ENCODE assay signal across 19 cellular contexts in the genomic region with DNA sequence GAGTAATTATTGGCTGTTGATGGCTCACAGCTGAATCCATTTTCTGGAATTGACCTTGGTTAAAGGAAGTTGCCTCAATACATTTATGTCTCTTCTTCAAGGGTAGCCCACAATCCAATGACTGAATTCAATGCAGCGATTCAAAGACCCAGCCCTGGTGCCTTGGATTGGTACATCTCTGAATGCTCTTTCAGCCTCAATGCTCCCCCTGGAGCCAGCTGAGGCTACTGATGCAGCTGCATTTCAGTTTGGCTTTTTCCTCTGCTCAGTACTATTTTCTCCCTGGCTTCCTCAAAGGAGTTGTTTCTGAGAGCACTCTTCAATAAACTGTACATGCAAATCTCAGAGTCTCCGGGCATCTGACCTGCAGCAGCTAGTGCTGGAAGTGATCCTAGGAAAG. TPM values are rescaled to one million over a fixed set of nuclear protein-coding genes. Genes with fewer than 3 reads are reported as not detected.
A peak's percentile ranks its signal among the peaks of the same experiment; 100 is the strongest.
DNase-seq lines count a peak whose midpoint lies in the region; ATAC-seq, FAIRE-seq and TF ChIP-seq lines count a peak whose summit lies in the region.
"Had no signal": no experiment of that assay in that cellular context is flagged by ENCODE, and none has a peak within 500 bp of the region (broad histone marks: within the 10 kb centered on the region; RNA-seq: fewer than 3 reads in every experiment).

No MANE protein-coding gene starts in this region.

- no peaks in the 10 kb centered on the region for H4K20me1 ChIP-seq in GM12878 (ENCODE audit: control insufficient read depth, insufficient read depth)

- TF ChIP-seq RAD21 in GM12878 (IDR thresholded peaks at IDR 0.05; ENCODE audit: insufficient read depth, low read depth, low read length), result 0 out of 2 replicates have a peak, but pooled peaks have one; percentile 15

- H2BK15ac ChIP-seq in mesendoderm (replicated peaks; ENCODE audit: low read depth), result no peak overlapping the region

- no peak overlapping the region for H2BK5ac ChIP-seq in mesendoderm (ENCODE audit: low read length)

- intact Hi-C loops in GM12878 (cut with micrococcal nuclease; ENCODE audit: unreplicated experiment), result no loop called here
- intact Hi-C loops in upper lobe of right lung (cut with DNase I), result no loop called here

- no peak overlapping the region for H4K8ac ChIP-seq in mesendoderm (ENCODE audit: low read depth, low read length)

- no peak overlapping the region for H3K27ac ChIP-seq in GM12878 (ENCODE audit: control insufficient read depth, insufficient read depth)
- no peak overlapping the region for H3K27ac ChIP-seq in mesendoderm (ENCODE audit: low read depth, low read length)
- H3K27ac ChIP-seq in upper lobe of right lung, result no peak overlapping the region
- H3K27ac ChIP-seq: SK-N-MC had no signal

- H3K4me3 ChIP-seq in GM12878 (no peak overlapping the region), mesendoderm (ENCODE audit: low read length) (no peak overlapping the region), upper lobe of right lung (no peak overlapping the region)
- H3K4me3 ChIP-seq: SK-N-MC had no signal

- H3K79me2 ChIP-seq in GM12878 (ENCODE audit: control insufficient read depth, insufficient read depth, low read length) (no peaks in the 10 kb centered on the region), mesendoderm (ENCODE audit: control insufficient read depth, insufficient read depth, low read length) (no peaks in the 10 kb centered on the region)

- H3K18ac ChIP-seq in mesendoderm (ENCODE audit: low read length), result no peak overlapping the region

- no peak overlapping the region for H2AFZ ChIP-seq in GM12878 (ENCODE audit: control insufficient read depth, low read depth, low read length)

- no peak overlapping the region for H3K4me2 ChIP-seq in GM12878 (ENCODE audit: control insufficient read depth, insufficient read depth)
- H3K4me2 ChIP-seq in mesendoderm (ENCODE audit: low read length), result no peak overlapping the region

- CTCF ChIA-PET in GM10248 (lab: Yijun Ruan, JAX) (no interaction called here), GM12878 (lab: Yijun Ruan, JAX) (no interaction called here)

- H3K4ac ChIP-seq in mesendoderm (ENCODE audit: low read depth, low read length), result no peak overlapping the region

- H3K23ac ChIP-seq in mesendoderm (ENCODE audit: low read length), result no peak overlapping the region

- H3K79me1 ChIP-seq in mesendoderm (ENCODE audit: low read length), result no peaks in the 10 kb centered on the region

- H4K5ac ChIP-seq in mesendoderm (ENCODE audit: low read length), result no peak overlapping the region

- no peak for TF ChIP-seq POLR2A in GM12878 (IDR thresholded peaks at IDR 0.05; ENCODE audit: low read depth, low read length)

- 0 out of 3 replicates have a peak, but pooled peaks have one; percentile 34 for ATAC-seq in GM12878
- no peak for ATAC-seq in upper lobe of right lung
- ATAC-seq: esophagus mucosa, left lobe of liver had no signal

- SMC1A ChIA-PET in GM12878 (lab: Charles Lee; ENCODE audit: uncharacterized antibody, unreplicated experiment), result no interaction called here

- no peak for FAIRE-seq in GM12878 (lab: Jason Lieb, UNC)

- TF ChIP-seq EP300 in GM12878 (IDR thresholded peaks at IDR 0.05; ENCODE audit: borderline replicate concordance in 1 of 2, control insufficient read depth in 1 of 2, low read depth in 2 of 2, low read length in 2 of 2), result no peak

- TF ChIP-seq CTCF in GM10248 (IDR thresholded peaks at IDR 0.05; ENCODE audit: control extremely low read depth, extremely low read depth, low read depth, missing control alignments) (peak; percentile 1), GM12878 (IDR thresholded peaks at IDR 0.05 in 2 of 3, conservative IDR thresholded peaks at IDR 0.05 in 1 of 3; ENCODE audit: control insufficient read depth in 2 of 3, extremely low read depth in 1 of 3, insufficient read depth in 1 of 3, low read depth in 3 of 3, low read length in 3 of 3) (0 out of 6 replicates have a peak, but pooled peaks of 1 of the 3 experiments have one; percentile 3), upper lobe of right lung (IDR thresholded peaks at IDR 0.05) (no peak)

- H3K9ac ChIP-seq in GM12878 (ENCODE audit: control insufficient read depth, insufficient read depth, low read length) (no peak overlapping the region), mesendoderm (ENCODE audit: low read length) (no peak overlapping the region)

- no TSS peak for BruUV-seq in GM12878 (replicated peaks; lab: Mats Ljungman, UMichigan)

- in situ Hi-C loops in GM12878 (cut with MboI), result no loop called here

- no peaks in the 10 kb centered on the region for H3K9me3 ChIP-seq in GM12878 (replicated peaks; ENCODE audit: control insufficient read depth, insufficient read depth, low read length)
- H3K9me3 ChIP-seq in upper lobe of right lung, result no peaks in the 10 kb centered on the region

- H3K27me3 ChIP-seq in GM12878 (replicated peaks in 1 of 2; ENCODE audit: control insufficient read depth in 2 of 2, insufficient read depth in 2 of 2, low read length in 1 of 2) (no peaks in the 10 kb centered on the region), mesendoderm (ENCODE audit: insufficient read depth, low read length, poor library complexity) (no peaks in the 10 kb centered on the region), upper lobe of right lung (no peaks in the 10 kb centered on the region)

- no peak for DNase-seq in GM10248 (ENCODE audit: extremely low spot score)
- DNase-seq in HuH-7 (ENCODE audit: low spot score), result peak; percentile 48
- no peak for DNase-seq in GM12878 (ENCODE audit: low read depth, low spot score)
- peak; percentile 48 for DNase-seq in mesendoderm
- DNase-seq in upper lobe of right lung, result no peak
- DNase-seq in effector CD4-positive, alpha-beta T cell, result no peak
- no peak for DNase-seq in SHP77 (lab: John Stamatoyannopoulos, UW)
- DNase-seq: activated CD8-positive, alpha-beta memory T cell treated with anti-CD3 and anti-CD28 coated beads for 24 hours; activated effector memory CD4-positive, alpha-beta T cell treated with anti-CD3 and anti-CD28 coated beads, Interleukin-2, amount 50 U/mL, for 16 hours; anterior cingulate cortex; CD4-positive, alpha-beta T cell; cortex of kidney; GDM1 had no signal

- H3K4me1 ChIP-seq in GM12878 (ENCODE audit: control insufficient read depth, insufficient read depth, low read length), result peaks cover 6% of the 10 kb centered on the region; the same call in 1 of the 2 replicates
- H3K4me1 ChIP-seq in mesendoderm (ENCODE audit: control insufficient read depth, low read depth, low read length), result no peaks in the 10 kb centered on the region
- H3K4me1 ChIP-seq in upper lobe of right lung, result no peaks in the 10 kb centered on the region

- POLR2A ChIA-PET in GM10248 (lab: Yijun Ruan, JAX), result no interaction called here
- POLR2A ChIA-PET in GM12878 (lab: Charles Lee), result no interaction called here

- RAD21 ChIA-PET in GM12878 (lab: Charles Lee; ENCODE audit: unreplicated experiment), result no interaction called here

- WGBS in GM12878 (ENCODE audit: insufficient coverage, insufficient replicate concordance, low lambda C conversion rate, missing lambda C conversion rate), result 47% methylated on average over 2 of the region's 2 CpGs
- WGBS in mesendoderm (ENCODE audit: extremely low coverage, insufficient coverage, low lambda C conversion rate), result no CpG with 5 or more reads among the region's 2 CpGs

- no peak overlapping the region for H2AK5ac ChIP-seq in mesendoderm (ENCODE audit: low read length)

- H3K56ac ChIP-seq in mesendoderm (ENCODE audit: low read length), result no peak overlapping the region

- H3K36me3 ChIP-seq in GM12878 (ENCODE audit: control insufficient read depth in 2 of 2, insufficient read depth in 2 of 2, low read length in 1 of 2), result no peaks in the 10 kb centered on the region
- no peaks in the 10 kb centered on the region for H3K36me3 ChIP-seq in mesendoderm (ENCODE audit: control insufficient read depth, insufficient read depth, low read length)
- H3K36me3 ChIP-seq in upper lobe of right lung, result no peaks in the 10 kb centered on the region

- H2BK120ac ChIP-seq in mesendoderm (ENCODE audit: low read depth, low read length), result no peak overlapping the region

TF ChIP-seq in GM12878, 131 proteins besides CTCF, POLR2A, EP300 and RAD21 (continues in another document):
- no peak for TF ChIP-seq NKRF (conservative IDR thresholded peaks at IDR 0.05)
- no peak for TF ChIP-seq ZNF384 (IDR thresholded peaks at IDR 0.05; ENCODE audit: borderline replicate concordance, low read depth, low read length)
- no peak for TF ChIP-seq PML (IDR thresholded peaks at IDR 0.05; ENCODE audit: low read length)
- TF ChIP-seq STAT1 (conservative IDR thresholded peaks at IDR 0.05), result no peak

RNA-seq across cellular contexts. Expression of gene EBLN1, which starts 0.6 kb away (rescaled TPM):
- total RNA-seq in GM12878 (2013; cell fraction: nucleolus; rRNA removed), result not detected in 2 replicates
- total RNA-seq in GM12878 (2014; rRNA removed) (not detected in 2 replicates), GM12878 (2014; rRNA removed; fragmentation: Illumina TruSeq; extraction: Trizol) (not detected in 2 replicates), GM12878 (2021) (not detected in 2 replicates), upper lobe of right lung (not detected)
- polyA plus RNA-seq in GM12878 (2011; ENCODE audit: low read depth), result not detected
- polyA plus RNA-seq in GM12878 (2011; rRNA removed) (not detected in 2 replicates), GM12878 (2014; fragmentation: Illumina TruSeq; extraction: Trizol) (not detected in 2 replicates), GM12878 (2014; fragmentation: Nextera tagmentation; extraction: Ambion mirVana) (not detected), GM12878 (2014; rRNA removed) (not detected in 2 replicates), GM12878 (2016; fragmentation: Nextera tagmentation; extraction: Ambion mirVana) (not detected)
- not detected in 2 replicates for polyA plus RNA-seq in GM12878 (2011; cell fraction: cytosol; rRNA removed)
- not detected in 2 replicates for polyA plus RNA-seq in GM12878 (2011; cell fraction: nucleus; rRNA removed)
- polyA plus RNA-seq in GM12878 (2012), result not detected in 2 replicates
- polyA minus RNA-seq in GM12878 (2011; rRNA and poly(A)+ RNA removed), result not detected in 2 replicates
- polyA minus RNA-seq in GM12878 (2011; cell fraction: cytosol; rRNA and poly(A)+ RNA removed), result not detected in 2 replicates
- not detected in 2 replicates for polyA minus RNA-seq in GM12878 (2011; cell fraction: nucleus; rRNA and poly(A)+ RNA removed)
- polyA plus RNA-seq in mesendoderm (2013, experiment 1 of 2), result 0.03 TPM
- polyA plus RNA-seq in mesendoderm (2013, experiment 2 of 2), result not detected
- total RNA-seq: CD4-positive, alpha-beta T cell; esophagus mucosa; left lobe of liver; myocyte; pulmonary artery endothelial cell; subcutaneous adipose tissue had no signal

Comparison
In these comparisons a context has a peak if more than half of its experiments do, and no peak if none do; other contexts are left out.
1. DNase-seq: peak in HuH-7 (single experiment) and mesendoderm (single experiment); none in GM10248 (single experiment), GM12878 (single experiment), upper lobe of right lung (single experiment), effector CD4-positive, alpha-beta T cell (single experiment) and SHP77 (0 of 2).